8 cellular contexts compared by ENCODE assay signal in genomic region chr1:3068400-3069361, GRCh38. TPM values are rescaled to one million over a fixed set of nuclear protein-coding genes. Genes with fewer than 3 reads are reported as not detected.
DNase-seq lines count a peak whose midpoint lies in the region; ATAC-seq and TF ChIP-seq lines count a peak whose summit lies in the region.

Gene PRDM16, plus strand, starts transcription at chr1:3069203. Its CDS starts 57 bp downstream, at chr1:3069260.

- H3K36me3 ChIP-seq in upper lobe of right lung = no peaks in the 10 kb centered on the region

- peaks cover 3% of the 10 kb centered on the region for H3K4me1 ChIP-seq in upper lobe of right lung

- no peaks in the 10 kb centered on the region for H3K36me3 Mint-ChIP-seq in naive B cell

- H3K4me3 ChIP-seq in epithelial cell of esophagus (ENCODE audit: low read length) = peak within 1 kb of the TSS; percentile 45
- H3K4me3 ChIP-seq in upper lobe of right lung = peak within 1 kb of the TSS; percentile 68

- peaks cover 0 to 3% (median 0%) of the 10 kb centered on the region in 3 donors for H3K4me1 Mint-ChIP-seq in naive B cell

- H3K27ac ChIP-seq in upper lobe of right lung = peak within 1 kb of the TSS; percentile 86

- in situ Hi-C loops in SK-MEL-5 (cut with HindIII; ENCODE audit: low pct_unique_long_range_greater_than_20kb, low sequenced_read_pairs) = no loop called here

- H3K27ac Mint-ChIP-seq in naive B cell = no peak within 1 kb of the TSS

- peak within 1 kb of the TSS; percentile 79 to 94 (median 88) for H3K4me3 Mint-ChIP-seq in naive B cell

- H3K27me3 ChIP-seq in upper lobe of right lung = peaks cover 81% of the 10 kb centered on the region

- TF ChIP-seq CTCF in epithelial cell of esophagus (IDR thresholded peaks at IDR 0.05; ENCODE audit: insufficient read depth, low read depth, low read length, missing control alignments) (no peak), upper lobe of right lung (IDR thresholded peaks at IDR 0.05) (no peak)

- no peaks in the 10 kb centered on the region for H3K9me3 ChIP-seq in upper lobe of right lung

- intact Hi-C loops in upper lobe of right lung (cut with DNase I) = no loop called here

- DNase-seq in GM03348 (ENCODE audit: low spot score) = peak; percentile 67
- peak; percentile 46 for DNase-seq in SK-MEL-5 (ENCODE audit: low read depth, low spot score)
- peak; percentile 65 for DNase-seq in epithelial cell of esophagus (ENCODE audit: low read depth)
- no peak for DNase-seq in naive B cell
- peak; percentile 79 for DNase-seq in upper lobe of right lung
- no peak for DNase-seq in NCI-H82 treated with DMSO at 0.1 percent for 48 hours (lab: John Stamatoyannopoulos, UW; ENCODE audit: unreplicated experiment)
- no peak for DNase-seq in OCI-M1 (lab: John Stamatoyannopoulos, UW)

- H3K27me3 Mint-ChIP-seq in naive B cell = peaks cover 8 to 43% (median 14%) of the 10 kb centered on the region in 3 donors

- no peak for ATAC-seq in naive B cell (ENCODE audit: low read depth in 2 of 2)
- ATAC-seq in upper lobe of right lung = peak; percentile 2
- no peak for ATAC-seq in HG03378 (IDR thresholded peaks at IDR 0.05; ENCODE audit: unreplicated experiment)

- peaks cover 0 to 1% (median 0%) of the 10 kb centered on the region in 7 donors for H3K9me3 Mint-ChIP-seq in naive B cell

RNA-seq across cellular contexts. Expression of gene PRDM16, which starts in this region (rescaled TPM):
- 0.27 and 0.61 TPM in 2 replicates for total RNA-seq in SK-MEL-5 (2014; rRNA removed; shearing (Covaris generic))
- 0.15 and 0.34 TPM in 2 replicates for polyA plus RNA-seq in SK-MEL-5 (2015; cell fraction: cytosol; rRNA removed)
- 0.04 and 0.46 TPM in 2 replicates for polyA plus RNA-seq in SK-MEL-5 (2015; cell fraction: nucleus; rRNA removed)
- not detected for polyA plus RNA-seq in naive B cell (ENCODE audit: low read depth in 6 of 6)
- total RNA-seq in upper lobe of right lung = 21.0 TPM

Comparison
In these comparisons a context has a peak if more than half of its experiments do, and no peak if none do; other contexts are left out.
1. RNA of gene PRDM16 (total RNA-seq): 21.0 TPM in upper lobe of right lung (single experiment); 0.27 to 0.61 TPM in SK-MEL-5; every median in the first group is over 10 times any median in the second.
2. Peak in DNase-seq in SK-MEL-5; RNA of the gene not detected or under 1 TPM.
3. DNase-seq: peak in GM03348 (single experiment), epithelial cell of esophagus (single experiment) and upper lobe of right lung (single experiment); none in naive B cell (single experiment), NCI-H82 treated with DMSO at 0.1 percent for 48 hours (single experiment) and OCI-M1 (single experiment).